Comparison of ENCODE assay signal across 8 cellular contexts in genomic region chr9:135907446-135908333, GRCh38. TPM values are rescaled to one million over a fixed set of nuclear protein-coding genes. Genes with fewer than 3 reads are reported as not detected.
DNase-seq lines count a peak whose midpoint lies in the region; FAIRE-seq and TF ChIP-seq lines count a peak whose summit lies in the region.

A gene with protein sequence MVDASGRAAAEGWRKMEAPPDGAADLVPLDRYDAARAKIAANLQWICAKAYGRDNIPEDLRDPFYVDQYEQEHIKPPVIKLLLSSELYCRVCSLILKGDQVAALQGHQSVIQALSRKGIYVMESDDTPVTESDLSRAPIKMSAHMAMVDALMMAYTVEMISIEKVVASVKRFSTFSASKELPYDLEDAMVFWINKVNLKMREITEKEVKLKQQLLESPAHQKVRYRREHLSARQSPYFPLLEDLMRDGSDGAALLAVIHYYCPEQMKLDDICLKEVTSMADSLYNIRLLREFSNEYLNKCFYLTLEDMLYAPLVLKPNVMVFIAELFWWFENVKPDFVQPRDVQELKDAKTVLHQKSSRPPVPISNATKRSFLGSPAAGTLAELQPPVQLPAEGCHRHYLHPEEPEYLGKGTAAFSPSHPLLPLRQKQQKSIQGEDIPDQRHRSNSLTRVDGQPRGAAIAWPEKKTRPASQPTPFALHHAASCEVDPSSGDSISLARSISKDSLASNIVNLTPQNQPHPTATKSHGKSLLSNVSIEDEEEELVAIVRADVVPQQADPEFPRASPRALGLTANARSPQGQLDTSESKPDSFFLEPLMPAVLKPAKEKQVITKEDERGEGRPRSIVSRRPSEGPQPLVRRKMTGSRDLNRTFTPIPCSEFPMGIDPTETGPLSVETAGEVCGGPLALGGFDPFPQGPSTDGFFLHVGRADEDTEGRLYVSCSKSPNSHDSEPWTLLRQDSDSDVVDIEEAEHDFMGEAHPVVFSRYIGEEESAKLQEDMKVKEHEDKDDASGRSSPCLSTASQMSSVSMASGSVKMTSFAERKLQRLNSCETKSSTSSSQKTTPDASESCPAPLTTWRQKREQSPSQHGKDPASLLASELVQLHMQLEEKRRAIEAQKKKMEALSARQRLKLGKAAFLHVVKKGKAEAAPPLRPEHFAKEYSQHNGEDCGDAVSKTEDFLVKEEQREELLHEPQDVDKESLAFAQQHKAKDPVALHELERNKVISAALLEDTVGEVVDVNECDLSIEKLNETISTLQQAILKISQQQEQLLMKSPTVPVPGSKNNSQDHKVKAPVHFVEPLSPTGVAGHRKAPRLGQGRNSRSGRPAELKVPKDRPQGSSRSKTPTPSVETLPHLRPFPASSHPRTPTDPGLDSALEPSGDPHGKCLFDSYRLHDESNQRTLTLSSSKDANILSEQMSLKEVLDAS (N-terminal part only) (minus strand): TSS chr9:135907546. CDS start chr9:135907159, 387 bp downstream.

- peak within 1 kb of the TSS; percentile 70 for H2AK5ac ChIP-seq in neuronal stem cell (ENCODE audit: low read depth, low read length)

- H3K36me3 ChIP-seq in HEK293 (ENCODE audit: control insufficient read depth in 2 of 2, insufficient read depth in 1 of 2, low read length in 2 of 2) (peaks cover 8 to 42% of the 10 kb centered on the region in 2 experiments; a peak in 2 of 3 replicates), neuronal stem cell (replicated peaks in 1 of 2; ENCODE audit: control insufficient read depth in 2 of 2, insufficient read depth in 2 of 2, low read length in 2 of 2) (peaks cover 17 to 69% of the 10 kb centered on the region in 2 donors), subcutaneous abdominal adipose tissue (ENCODE audit: control insufficient read depth in 5 of 5, insufficient read depth in 5 of 5, low read length in 5 of 5) (peaks cover 0 to 14% (median 13%) of the 10 kb centered on the region in 5 donors)

- peak within 1 kb of the TSS; percentile 93 for H3K4me2 ChIP-seq in neuronal stem cell (ENCODE audit: insufficient read depth, low read length, poor library complexity, severe bottlenecking)

- H3K4me1 ChIP-seq in HEK293 (ENCODE audit: control insufficient read depth, insufficient read depth, low read length) (no peaks in the 10 kb centered on the region; the same call in 1 of the 2 replicates), neuronal stem cell (ENCODE audit: control insufficient read depth in 2 of 2, insufficient read depth in 1 of 2, low read depth in 1 of 2, low read length in 2 of 2) (peaks cover 11 to 14% of the 10 kb centered on the region in 2 donors), subcutaneous abdominal adipose tissue (ENCODE audit: control insufficient read depth in 5 of 5, insufficient read depth in 5 of 5, low read length in 5 of 5) (peaks cover 13 to 46% (median 32%) of the 10 kb centered on the region in 5 donors)

- H4K91ac ChIP-seq in neuronal stem cell (ENCODE audit: low read depth, low read length, poor library complexity), result no peak within 1 kb of the TSS

- no CpG with 5 or more reads among the region's 108 CpGs for WGBS in neuronal stem cell (ENCODE audit: extremely low coverage in 2 of 2, insufficient read length in 2 of 2, insufficient replicate concordance in 1 of 2), 2 donors

- H3K9ac ChIP-seq in neuronal stem cell (ENCODE audit: low read depth, low read length, poor library complexity) (peak within 1 kb of the TSS; percentile 97), subcutaneous abdominal adipose tissue (ENCODE audit: low read length in 5 of 5) (peak within 1 kb of the TSS in 4 of 5 donors; percentile 68 to 85 (median 76))

- H3K18ac ChIP-seq in neuronal stem cell (ENCODE audit: low read length), result peak within 1 kb of the TSS; percentile 96

- peaks cover 5% of the 10 kb centered on the region for H3K79me1 ChIP-seq in neuronal stem cell (ENCODE audit: low read depth, low read length)

- peak within 1 kb of the TSS; percentile 51 for H2BK15ac ChIP-seq in neuronal stem cell (ENCODE audit: low read length)

- H3K14ac ChIP-seq in neuronal stem cell (ENCODE audit: low read length), result peak within 1 kb of the TSS; percentile 85

- H4K8ac ChIP-seq in neuronal stem cell (ENCODE audit: low read depth, low read length), result no peak within 1 kb of the TSS

- peak within 1 kb of the TSS; percentile 32 for H2BK120ac ChIP-seq in neuronal stem cell (ENCODE audit: low read depth, low read length)

- CTCF ChIA-PET in HEK293 (lab: Yijun Ruan, JAX), result no interaction called here

- no peaks in the 10 kb centered on the region for H3K27me3 ChIP-seq in neuronal stem cell (ENCODE audit: control insufficient read depth in 3 of 3, insufficient read depth in 3 of 3, low read depth in 1 of 3, low read length in 3 of 3)
- H3K27me3 ChIP-seq in subcutaneous abdominal adipose tissue (ENCODE audit: control insufficient read depth in 5 of 5, insufficient read depth in 4 of 5, low read length in 5 of 5), result no peaks in the 10 kb centered on the region

- H3K23ac ChIP-seq in neuronal stem cell (ENCODE audit: low read depth, low read length, poor library complexity), result peak within 1 kb of the TSS; percentile 89

- no peak for TF ChIP-seq CTCF in HEK293 (tag by site-specific recombination; IDR thresholded peaks at IDR 0.05)

- peak; percentile 100 for DNase-seq in GM03348 (ENCODE audit: low spot score)
- peak; percentile 93 for DNase-seq in NAMALWA (ENCODE audit: low spot score)
- peak; percentile 90 for DNase-seq in SK-N-DZ (ENCODE audit: low spot score)
- DNase-seq in activated naive CD4-positive, alpha-beta T cell treated with Interleukin-2 at 50 U/mL for 16 hours, result peak; percentile 93
- DNase-seq in frontal cortex (ENCODE audit: low spot score in 2 of 2), result peak; percentile 95 to 97
- DNase-seq in neuronal stem cell (ENCODE audit: low spot score), result peak; percentile 95

- peak within 1 kb of the TSS; percentile 65 for H3K4me3 ChIP-seq in HEK293 (ENCODE audit: low read depth, low read length)
- H3K4me3 ChIP-seq in neuronal stem cell (ENCODE audit: low read length in 2 of 2), result peak within 1 kb of the TSS; percentile 90 to 93
- peak within 1 kb of the TSS; percentile 46 to 83 (median 72) for H3K4me3 ChIP-seq in subcutaneous abdominal adipose tissue (ENCODE audit: low read depth in 1 of 5, low read length in 5 of 5)

- peak within 1 kb of the TSS; percentile 96 for H2AFZ ChIP-seq in neuronal stem cell (ENCODE audit: low read length)

- no peak for FAIRE-seq in frontal cortex (lab: Jason Lieb, UNC)

- peak within 1 kb of the TSS; percentile 68 for H3K4ac ChIP-seq in neuronal stem cell (ENCODE audit: low read length)

- H3K27ac ChIP-seq in HEK293 (ENCODE audit: extremely low read depth, low read depth, low read length), result peak within 1 kb of the TSS; percentile 77
- peak within 1 kb of the TSS; percentile 85 for H3K27ac ChIP-seq in neuronal stem cell (replicated peaks; ENCODE audit: low read length)
- H3K27ac ChIP-seq in subcutaneous abdominal adipose tissue (ENCODE audit: low read depth, low read length), result peak within 1 kb of the TSS; percentile 96

- H3K9me3 ChIP-seq in HEK293 (ENCODE audit: control insufficient read depth, insufficient read depth, low read depth, low read length), result no peaks in the 10 kb centered on the region
- H3K9me3 ChIP-seq in neuronal stem cell (replicated peaks in 1 of 2; ENCODE audit: control insufficient read depth in 2 of 2, insufficient read depth in 1 of 2, low read depth in 1 of 2, low read length in 2 of 2), result peaks cover 8 to 45% of the 10 kb centered on the region in 2 donors
- peaks cover 0 to 5% (median 2%) of the 10 kb centered on the region in 5 donors for H3K9me3 ChIP-seq in subcutaneous abdominal adipose tissue (ENCODE audit: control insufficient read depth in 5 of 5, low read length in 5 of 5)

- no peak within 1 kb of the TSS for H2BK12ac ChIP-seq in neuronal stem cell (ENCODE audit: low read length)

- POLR2A ChIA-PET in HEK293 (lab: Yijun Ruan, JAX), result interaction anchor here (0.6 to 1.3 kb wide), 15 partner anchors 12 to 665 kb away, joined by 3 to 8 read pairs (median 4); partner anchors contain the start of gene UBAC1

- peak within 1 kb of the TSS; percentile 42 for H2BK5ac ChIP-seq in neuronal stem cell (ENCODE audit: low read length)

TF ChIP-seq in HEK293, 187 proteins besides CTCF, POLR2A, EP300 and RAD21 (continues in another document):
- TF ChIP-seq PBX3 (CRISPR knock-in tag; IDR thresholded peaks at IDR 0.05) (peak; percentile 65; the same call in 1 of the 2 replicates), KLF1 (tag by site-specific recombination; IDR thresholded peaks at IDR 0.05) (peak; percentile 81)

RNA-seq across cellular contexts. Expression of the gene that starts here (rescaled TPM):
- 26.4 and 34.3 TPM in 2 replicates for polyA plus RNA-seq in SK-N-DZ (2014; cell fraction: cytosol; rRNA removed)
- polyA plus RNA-seq in SK-N-DZ (2014; cell fraction: nucleus; rRNA removed), result 24.0 and 32.9 TPM in 2 replicates
- total RNA-seq in frontal cortex, result 157 TPM
- polyA plus RNA-seq in neuronal stem cell (2013, experiment 1 of 2), result 30.3 TPM
- polyA plus RNA-seq in neuronal stem cell (2013, experiment 2 of 2), result 27.6 TPM

Comparison
In these comparisons a context has a peak if more than half of its experiments do, and no peak if none do; other contexts are left out.
1. Peak in every context shown above with its lines: DNase-seq, H3K4me3 ChIP-seq and H3K27ac ChIP-seq.